8 cellular contexts compared by ENCODE assay signal in the genomic region with DNA sequence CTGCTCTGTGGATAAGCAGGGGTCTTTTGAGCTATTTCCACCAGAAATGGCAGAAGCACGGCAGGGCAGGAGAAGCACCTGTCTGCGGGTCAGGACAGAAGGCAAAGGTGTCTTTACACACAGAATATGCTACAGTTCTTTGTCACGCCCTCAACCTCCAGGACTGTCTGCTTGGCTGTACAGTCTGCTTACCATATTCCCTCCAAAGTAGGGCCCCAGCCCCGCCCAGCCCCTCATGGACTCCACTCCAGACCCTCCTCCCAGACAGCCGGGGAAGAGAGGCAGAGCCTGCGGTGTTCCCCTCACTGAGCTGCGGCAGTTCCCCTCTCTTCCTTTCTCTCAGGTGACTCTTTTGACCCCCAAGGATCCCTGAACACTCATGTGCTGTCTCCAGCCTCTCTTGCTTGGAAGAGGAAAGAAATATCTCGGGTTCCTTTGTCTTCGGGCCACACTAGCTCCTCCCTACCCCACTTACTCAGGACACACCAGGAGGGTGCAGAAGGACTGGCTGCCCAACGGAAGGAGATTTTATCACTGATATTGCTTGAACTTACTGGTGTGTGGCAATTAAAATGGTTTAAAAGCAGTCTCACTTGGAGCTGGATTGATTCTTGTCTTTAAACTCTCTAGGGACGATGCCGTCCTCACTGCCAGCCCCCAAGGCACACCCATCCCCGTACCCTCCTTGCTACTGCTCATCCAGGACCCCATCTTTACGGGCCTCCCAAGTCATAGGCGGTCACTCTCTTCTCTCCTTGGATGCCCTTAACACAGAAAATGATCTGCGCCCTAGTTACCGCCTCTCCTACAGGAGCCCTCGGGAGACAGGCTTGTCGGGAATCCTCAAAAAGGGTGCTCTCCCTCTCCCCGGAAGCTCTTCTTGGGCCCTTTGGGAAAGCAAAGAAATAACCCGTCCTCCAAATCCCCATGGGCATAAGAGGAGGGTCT.
DNase-seq lines count a peak whose midpoint lies in the region; ATAC-seq, FAIRE-seq and TF ChIP-seq lines count a peak whose summit lies in the region.

No MANE protein-coding gene starts in this region.

- H3F3A ChIP-seq in OCI-LY1 (ENCODE audit: insufficient read depth, low read length) = peaks cover 12% of the 10 kb centered on the region

- no peak overlapping the region; the same call in 1 of the 2 replicates for H3K9ac ChIP-seq in OCI-LY1 (ENCODE audit: low read length)

- CTCF ChIA-PET in CD4-positive, alpha-beta memory T cell (lab: Charles Lee; ENCODE audit: partially characterized antibody) = interaction anchor here (0.6 to 0.8 kb wide), 2 partner anchors 20 to 31 kb away, joined by 3 read pairs; no protein-coding TSS in a partner anchor

- FAIRE-seq in D721Med (lab: Jason Lieb, UNC) = no peak

- H4K20me1 ChIP-seq in OCI-LY1 (ENCODE audit: insufficient read depth, low read length) = no peaks in the 10 kb centered on the region

- POLR2A ChIA-PET in CD4-positive, alpha-beta memory T cell (lab: Charles Lee; ENCODE audit: partially characterized antibody) = interaction anchor here (0.9 to 2.4 kb wide), 4 partner anchors 12 to 113 kb away, joined by 3 to 8 read pairs (median 4); no protein-coding TSS in a partner anchor

- peaks cover 73% of the 10 kb centered on the region for H3K4me1 ChIP-seq in CD4-positive, alpha-beta memory T cell (ENCODE audit: insufficient read depth, low read length)
- H3K4me1 ChIP-seq in OCI-LY1 (ENCODE audit: insufficient read depth, low read length, severe bottlenecking) (peaks cover 100% of the 10 kb centered on the region), prostate gland (replicated peaks) (peaks cover 29% of the 10 kb centered on the region)

- H3K4me3 Mint-ChIP-seq in CD4-positive, alpha-beta memory T cell = peak overlapping the region in 3 of 8 donors; percentile 9 to 51 (median 45)

- H2AFZ ChIP-seq in OCI-LY1 (ENCODE audit: low read length) = no peak overlapping the region

- intact Hi-C loops in CD4-positive, alpha-beta memory T cell (cut with micrococcal nuclease) = no loop called here
- intact Hi-C loops in prostate gland (cut with DNase I) = no loop called here

- peaks cover 57 to 72% (median 65%) of the 10 kb centered on the region in 4 donors for H3K4me1 Mint-ChIP-seq in CD4-positive, alpha-beta memory T cell

- H3K4me2 ChIP-seq in OCI-LY1 (ENCODE audit: low read length) = no peak overlapping the region

- no peaks in the 10 kb centered on the region for H3K9me3 Mint-ChIP-seq in CD4-positive, alpha-beta memory T cell

- TF ChIP-seq CTCF in OCI-LY1 (IDR thresholded peaks at IDR 0.05; ENCODE audit: low read length) (no peak), prostate gland (IDR thresholded peaks at IDR 0.05) (no peak), D721Med (IDR thresholded peaks at IDR 0.05; ENCODE audit: insufficient read depth, missing control alignments) (no peak)

- TF ChIP-seq POLR2A in prostate gland (IDR thresholded peaks at IDR 0.05) = no peak

- ATAC-seq in HG03095 (IDR thresholded peaks at IDR 0.05; ENCODE audit: unreplicated experiment) = no peak

- 78% methylated on average over 21 of the region's 21 CpGs for WGBS in prostate gland

- H3K27me3 ChIP-seq in CD4-positive, alpha-beta memory T cell (ENCODE audit: insufficient read depth, low read length) = no peaks in the 10 kb centered on the region
- H3K27me3 ChIP-seq in OCI-LY1 (ENCODE audit: insufficient read depth, low read length) (no peaks in the 10 kb centered on the region), prostate gland (replicated peaks; ENCODE audit: insufficient read depth) (no peaks in the 10 kb centered on the region)

- no peaks in the 10 kb centered on the region for H3K9me2 ChIP-seq in OCI-LY1 (ENCODE audit: low read depth, low read length)

- no peaks in the 10 kb centered on the region for H3K9me3 ChIP-seq in CD4-positive, alpha-beta memory T cell (ENCODE audit: control insufficient read depth in 1 of 2, low read length in 2 of 2)
- H3K9me3 ChIP-seq in OCI-LY1 (ENCODE audit: low read length) (no peaks in the 10 kb centered on the region), prostate gland (no peaks in the 10 kb centered on the region)

- no peaks in the 10 kb centered on the region for H3K79me2 ChIP-seq in OCI-LY1 (ENCODE audit: insufficient read depth, low read length)

- H3K36me3 ChIP-seq in CD4-positive, alpha-beta memory T cell (ENCODE audit: insufficient read depth, low read length) = no peaks in the 10 kb centered on the region
- H3K36me3 ChIP-seq in OCI-LY1 (ENCODE audit: insufficient read depth, low read length) (no peaks in the 10 kb centered on the region), prostate gland (no peaks in the 10 kb centered on the region)

- H3K27me3 Mint-ChIP-seq in CD4-positive, alpha-beta memory T cell = no peaks in the 10 kb centered on the region

- no peak overlapping the region for H3K27ac ChIP-seq in CD4-positive, alpha-beta memory T cell (ENCODE audit: low read depth, low read length)
- peak overlapping the region; percentile 95 for H3K27ac ChIP-seq in OCI-LY1 (ENCODE audit: low read depth, low read length, poor library complexity, severe bottlenecking)
- H3K27ac ChIP-seq in prostate gland = peak overlapping the region; percentile 57 to 74

- H3K27ac Mint-ChIP-seq in CD4-positive, alpha-beta memory T cell = peak overlapping the region in 6 of 7 donors; percentile 55 to 91 (median 78)

- no peak overlapping the region for H3K4me3 ChIP-seq in CD4-positive, alpha-beta memory T cell (ENCODE audit: low read length in 2 of 2)
- H3K4me3 ChIP-seq in OCI-LY1 (ENCODE audit: low read depth, low read length, poor library complexity, severe bottlenecking) (no peak overlapping the region), prostate gland (no peak overlapping the region)

- no peak for DNase-seq in CD4-positive, alpha-beta memory T cell
- DNase-seq in ecto neural progenitor cell (ENCODE audit: low spot score) = peak; percentile 46
- DNase-seq in prostate gland (ENCODE audit: low spot score) = no peak
- no peak for DNase-seq in EL
- no peak for DNase-seq in D721Med (ENCODE audit: insufficient read length, low spot score)
- DNase-seq in NCI-H2227 (lab: John Stamatoyannopoulos, UW; ENCODE audit: unreplicated experiment) = no peak

- H3K36me3 Mint-ChIP-seq in CD4-positive, alpha-beta memory T cell = no peaks in the 10 kb centered on the region
